In the genomic region with DNA sequence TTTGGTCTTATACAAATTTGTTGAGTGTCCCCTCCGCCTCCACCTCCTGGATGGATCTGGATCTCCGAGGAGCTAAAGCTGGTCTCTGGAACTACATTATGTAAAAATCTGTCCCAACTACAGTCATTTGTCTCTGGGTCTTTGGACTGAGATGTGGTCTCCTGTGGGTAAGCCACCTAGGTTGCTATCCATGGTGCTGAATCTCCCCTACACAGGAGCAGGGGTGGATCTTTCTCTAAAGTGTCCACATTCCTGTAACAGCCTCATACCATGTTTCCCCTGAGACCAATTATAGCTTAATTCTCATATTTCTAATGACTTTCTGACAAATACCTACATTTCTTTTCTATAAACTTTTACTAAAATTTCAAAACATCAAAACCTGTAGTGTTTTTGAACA, we compare ENCODE assay signal across 1 cellular context.
TF ChIP-seq lines count a peak whose summit lies in the region.

No MANE protein-coding gene starts in this region.

TF ChIP-seq in GM23338, 12 proteins besides CTCF, POLR2A, EP300 and RAD21 (continued from another document):
- no peak for TF ChIP-seq CREB1 (CRISPR knock-in tag; IDR thresholded peaks at IDR 0.05; ENCODE audit: low read depth)
